Comparison of ENCODE assay signal across 13 cellular contexts in the genomic region with DNA sequence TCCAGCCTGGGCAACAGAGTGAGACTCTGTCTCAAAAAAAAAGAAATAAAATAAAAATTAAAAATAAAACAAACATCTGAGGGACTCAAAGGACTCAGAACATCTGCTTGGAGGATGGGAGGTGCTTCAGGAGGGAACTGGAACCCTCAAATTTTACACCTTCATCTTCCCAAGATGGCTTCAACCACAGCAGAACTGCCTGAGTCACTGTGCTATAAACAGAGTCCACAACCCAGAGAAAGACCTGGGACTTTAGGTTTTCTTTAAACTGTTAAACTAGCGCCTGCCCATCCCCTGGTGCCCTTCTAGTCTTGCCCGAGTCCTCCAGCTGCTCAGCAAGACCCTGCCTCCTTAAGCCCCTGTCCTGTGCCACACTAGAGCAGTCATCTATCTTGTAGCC. TPM values are rescaled to one million over a fixed set of nuclear protein-coding genes. Genes with fewer than 3 reads are reported as not detected.
A peak's percentile ranks its signal among the peaks of the same experiment; 100 is the strongest.
DNase-seq lines count a peak whose midpoint lies in the region; ATAC-seq and TF ChIP-seq lines count a peak whose summit lies in the region.
"Had no signal": no experiment of that assay in that cellular context is flagged by ENCODE, and none has a peak within 500 bp of the region (broad histone marks: within the 10 kb centered on the region; RNA-seq: fewer than 3 reads in every experiment).

No MANE protein-coding gene starts in this region.

- H3K9me3 Mint-ChIP-seq in activated naive CD8-positive, alpha-beta T cell treated with anti-CD3 and anti-CD28 coated beads, Interleukin-2, amount 10 ng/mL, durations not matched to agents 7 days and 5 days: no peaks in the 10 kb centered on the region
- H3K9me3 Mint-ChIP-seq: brain had no signal

- H3K4me3 Mint-ChIP-seq in activated naive CD8-positive, alpha-beta T cell treated with anti-CD3 and anti-CD28 coated beads, Interleukin-2, amount 10 ng/mL, durations not matched to agents 7 days and 5 days: peak overlapping the region; percentile 60
- H3K4me3 Mint-ChIP-seq: brain had no signal

- no peak for TF ChIP-seq CTCF in Loucy (conservative IDR thresholded peaks at IDR 0.05; ENCODE audit: low read length)

- H4K20me1 ChIP-seq in Loucy (ENCODE audit: insufficient read depth, low read length, poor library complexity, severe bottlenecking) (no peaks in the 10 kb centered on the region), Karpas-422 (ENCODE audit: insufficient read depth, low read depth, low read length) (no peaks in the 10 kb centered on the region)

- H3K4me1 Mint-ChIP-seq in activated naive CD8-positive, alpha-beta T cell treated with anti-CD3 and anti-CD28 coated beads, Interleukin-2, amount 10 ng/mL, durations not matched to agents 7 days and 5 days: peaks cover 81% of the 10 kb centered on the region

- POLR2A ChIA-PET in activated naive CD8-positive, alpha-beta T cell treated with anti-CD3 and anti-CD28 coated beads, Interleukin-2, amount 10 ng/mL, durations not matched to agents 7 days and 5 days (lab: Charles Lee): interaction anchor here (1.2 to 5.0 kb wide), 4 partner anchors 10 to 294 kb away, joined by 3 to 34 read pairs (median 6); partner anchors contain the start of gene GRK5

- H3K9ac ChIP-seq in Loucy (ENCODE audit: low read depth, low read length, poor library complexity, severe bottlenecking) (peak overlapping the region; percentile 73), Karpas-422 (ENCODE audit: low read length) (no peak overlapping the region)

- H3K27me3 ChIP-seq in Loucy (ENCODE audit: insufficient read depth, low read length, poor library complexity, severe bottlenecking) (no peaks in the 10 kb centered on the region), thymus (ENCODE audit: control insufficient read depth, insufficient read depth) (no peaks in the 10 kb centered on the region), Karpas-422 (ENCODE audit: low read length) (no peaks in the 10 kb centered on the region)
- H3K27me3 ChIP-seq: pancreas had no signal

- H3K9me3 ChIP-seq in Loucy (ENCODE audit: insufficient read depth, low read depth, low read length): no peaks in the 10 kb centered on the region
- no peaks in the 10 kb centered on the region for H3K9me3 ChIP-seq in thymus (ENCODE audit: control insufficient read depth)
- H3K9me3 ChIP-seq in Karpas-422 (ENCODE audit: low read length): no peaks in the 10 kb centered on the region
- H3K9me3 ChIP-seq: pancreas had no signal

- peaks cover 47% of the 10 kb centered on the region for H3K36me3 Mint-ChIP-seq in activated naive CD8-positive, alpha-beta T cell treated with anti-CD3 and anti-CD28 coated beads, Interleukin-2, amount 10 ng/mL, durations not matched to agents 7 days and 5 days
- H3K36me3 Mint-ChIP-seq: brain had no signal

- H3K79me2 ChIP-seq in Loucy (ENCODE audit: insufficient read depth, low read length) (no peaks in the 10 kb centered on the region), Karpas-422 (ENCODE audit: low read length) (no peaks in the 10 kb centered on the region)

- peak; percentile 31 for DNase-seq in stimulated activated CD4-positive, alpha-beta T cell treated with anti-CD3 and anti-CD28 coated beads, Interleukin-15, amount 100 ng/mL, for 24 hours
- no peak for DNase-seq in stimulated activated CD4-positive, alpha-beta T cell treated with anti-CD3 and anti-CD28 coated beads, Interleukin-4, amount 100 ng/mL, for 1 hour
- no peak for DNase-seq in activated naive CD8-positive, alpha-beta T cell treated with anti-CD3 and anti-CD28 coated beads, Interleukin-2, amount 10 ng/mL, durations not matched to agents 7 days and 5 days
- DNase-seq in amygdala (lab: John Stamatoyannopoulos, UW): no peak
- DNase-seq in Karpas-422: no peak
- DNase-seq: foreskin melanocyte, HCEC 1CT, NCI-H446 treated with DMSO at 0.1 percent for 48 hours, pancreas had no signal

- peaks cover 5% of the 10 kb centered on the region for H3F3A ChIP-seq in Loucy (ENCODE audit: low read depth)

- 15% methylated on average over 2 of the region's 2 CpGs for WGBS in thymus

- H3K27ac ChIP-seq in thymus (ENCODE audit: low read depth) (peak overlapping the region; percentile 96), Karpas-422 (ENCODE audit: low read length) (no peak overlapping the region)
- H3K27ac ChIP-seq: pancreas had no signal

- H2AFZ ChIP-seq in Loucy (ENCODE audit: low read length): 0 out of 2 replicates have a peak overlapping the region, but pooled peaks have one; percentile 65
- H2AFZ ChIP-seq in Karpas-422 (ENCODE audit: low read length): no peak overlapping the region

- peak overlapping the region; percentile 62 for H3K4me3 ChIP-seq in Loucy (ENCODE audit: low read length, poor library complexity, severe bottlenecking)
- H3K4me3 ChIP-seq in thymus (ENCODE audit: low read length): peak overlapping the region; percentile 25
- no peak overlapping the region for H3K4me3 ChIP-seq in Karpas-422 (ENCODE audit: low read length)
- H3K4me3 ChIP-seq: pancreas had no signal

- H3K36me3 ChIP-seq in Loucy (ENCODE audit: insufficient read depth, low read length) (no peaks in the 10 kb centered on the region; the same call in 1 of the 2 replicates), thymus (ENCODE audit: control insufficient read depth, insufficient read depth) (peaks cover 29% of the 10 kb centered on the region), Karpas-422 (ENCODE audit: insufficient read depth, low read length) (no peaks in the 10 kb centered on the region)
- H3K36me3 ChIP-seq: pancreas had no signal

- peak overlapping the region; percentile 91 for H3K27ac Mint-ChIP-seq in activated naive CD8-positive, alpha-beta T cell treated with anti-CD3 and anti-CD28 coated beads, Interleukin-2, amount 10 ng/mL, durations not matched to agents 7 days and 5 days
- H3K27ac Mint-ChIP-seq: brain had no signal

- H3K27me3 Mint-ChIP-seq in activated naive CD8-positive, alpha-beta T cell treated with anti-CD3 and anti-CD28 coated beads, Interleukin-2, amount 10 ng/mL, durations not matched to agents 7 days and 5 days: no peaks in the 10 kb centered on the region
- H3K27me3 Mint-ChIP-seq: brain had no signal

- H3K4me2 ChIP-seq in Loucy (ENCODE audit: low read depth, low read length, poor library complexity, severe bottlenecking) (peak overlapping the region; percentile 71), Karpas-422 (ENCODE audit: low read depth, low read length, poor library complexity, severe bottlenecking) (no peak overlapping the region)

- peak; percentile 9 for ATAC-seq in activated naive CD8-positive, alpha-beta T cell treated with anti-CD3 and anti-CD28 coated beads, Interleukin-2, amount 10 ng/mL, durations not matched to agents 7 days and 5 days (ENCODE audit: low read depth)
- no peak for ATAC-seq in HG03108 (IDR thresholded peaks at IDR 0.05; ENCODE audit: unreplicated experiment)

- H3K9me2 ChIP-seq in Loucy (replicated peaks; ENCODE audit: low read depth, low read length): no peaks in the 10 kb centered on the region
- H3K9me2 ChIP-seq in Karpas-422 (replicated peaks; ENCODE audit: insufficient read depth, low read length): no peaks in the 10 kb centered on the region

- peaks cover 28% of the 10 kb centered on the region for H3K4me1 ChIP-seq in Loucy (ENCODE audit: insufficient read depth, low read length, poor library complexity, severe bottlenecking)
- peaks cover 66% of the 10 kb centered on the region for H3K4me1 ChIP-seq in thymus (ENCODE audit: control insufficient read depth, insufficient read depth, low read length)
- H3K4me1 ChIP-seq in Karpas-422 (ENCODE audit: low read length): no peaks in the 10 kb centered on the region
- H3K4me1 ChIP-seq: pancreas had no signal

RNA-seq across cellular contexts. Expression of gene RGS10, which starts 40.8 kb away (rescaled TPM):
- 100 to 1,000 TPM; 157 to 159 TPM for total RNA-seq in activated naive CD8-positive, alpha-beta T cell treated with anti-CD3 and anti-CD28 coated beads, Interleukin-2, amount 10 ng/mL, durations not matched to agents 7 days and 5 days
- 304 TPM for polyA plus RNA-seq in thymus
- 54.5 and 78.0 TPM in 2 replicates for total RNA-seq in Karpas-422 (2014; rRNA removed; shearing (Covaris generic); ENCODE audit: low replicate concordance)
